25 cellular contexts compared by ENCODE assay signal in genomic region chr2:156891609-156892008, GRCh38.
"Had no signal": no experiment of that assay in that cellular context is flagged by ENCODE, and none has a peak within 500 bp of the region (broad histone marks: within the 10 kb centered on the region; RNA-seq: fewer than 3 reads in every experiment).

No MANE protein-coding gene starts in this region.

- H3K27me3 ChIP-seq: Peyer's patch had no signal

- H3K27me3 Mint-ChIP-seq: central memory CD8-positive, alpha-beta T cell had no signal

- H3K27ac ChIP-seq: Peyer's patch, SJSA1 had no signal

- H3K9me3 ChIP-seq: Peyer's patch, SJSA1 had no signal

- DNase-seq: activated CD4-positive, alpha-beta T cell treated with anti-CD3 and anti-CD28 coated beads for 48 hours; activated CD4-positive, alpha-beta T cell treated with anti-CD3 and anti-CD28 coated beads, Interleukin-2, amount 50 U/mL, for 4 hours; activated CD4-positive, CD25-positive, alpha-beta regulatory T cell treated with anti-CD3 and anti-CD28 coated beads, Interleukin-2, amount 50 U/mL, for 72 hours; activated CD8-positive, alpha-beta memory T cell treated with anti-CD3 and anti-CD28 coated beads, Interleukin-2, amount 50 U/mL, for 48 hours; activated CD8-positive, alpha-beta T cell treated with anti-CD3 and anti-CD28 coated beads, Interleukin-2, amount 10 ng/mL, durations not matched to agents 7 days and 5 days; activated effector memory CD4-positive, alpha-beta T cell treated with Interleukin-2 at 50 U/mL for 16 hours; activated naive CD4-positive, alpha-beta T cell; activated T-cell treated with anti-CD3 and anti-CD28 coated beads, Interleukin-2, amount 50 U/mL, for 1 hour; aorta; Kasumi-1; KBM-7; NCI-H1105 treated with DMSO at 0.1 percent for 48 hours; NCI-H146; NCI-H2029; NCI-H2107; NCI-H510A treated with DMSO at 0.1 percent for 48 hours; NCI-H69; NK-92 treated with Interleukin-12 subunit alpha and Interleukin-12 subunit beta, amount 100 ng/mL, for 24 hours; Peyer's patch; SHP77; SW 1271 had no signal

- H3K4me3 Mint-ChIP-seq: activated CD8-positive, alpha-beta T cell treated with anti-CD3 and anti-CD28 coated beads, Interleukin-2, amount 10 ng/mL, durations not matched to agents 7 days and 5 days; activated naive CD4-positive, alpha-beta T cell treated with anti-CD3 and anti-CD28 coated beads, Interleukin-2, amount 50 U/mL, for 24 hours; central memory CD8-positive, alpha-beta T cell had no signal

- H3K9me3 Mint-ChIP-seq: activated naive CD4-positive, alpha-beta T cell treated with anti-CD3 and anti-CD28 coated beads, Interleukin-2, amount 50 U/mL, for 24 hours; central memory CD8-positive, alpha-beta T cell; WTC11 had no signal

- H3K4me3 ChIP-seq: Peyer's patch, SJSA1 had no signal

- H3K27ac Mint-ChIP-seq: activated CD8-positive, alpha-beta T cell treated with anti-CD3 and anti-CD28 coated beads, Interleukin-2, amount 10 ng/mL, durations not matched to agents 7 days and 5 days; activated naive CD4-positive, alpha-beta T cell treated with anti-CD3 and anti-CD28 coated beads, Interleukin-2, amount 50 U/mL, for 24 hours; WTC11 had no signal

- H3K4me1 Mint-ChIP-seq: central memory CD8-positive, alpha-beta T cell had no signal

- H3K36me3 ChIP-seq: Peyer's patch, SJSA1 had no signal

- H3K4me1 ChIP-seq: Peyer's patch, SJSA1 had no signal

- H3K36me3 Mint-ChIP-seq: WTC11 had no signal
